ENCODE assay signal across 23 cellular contexts in the genomic region with DNA sequence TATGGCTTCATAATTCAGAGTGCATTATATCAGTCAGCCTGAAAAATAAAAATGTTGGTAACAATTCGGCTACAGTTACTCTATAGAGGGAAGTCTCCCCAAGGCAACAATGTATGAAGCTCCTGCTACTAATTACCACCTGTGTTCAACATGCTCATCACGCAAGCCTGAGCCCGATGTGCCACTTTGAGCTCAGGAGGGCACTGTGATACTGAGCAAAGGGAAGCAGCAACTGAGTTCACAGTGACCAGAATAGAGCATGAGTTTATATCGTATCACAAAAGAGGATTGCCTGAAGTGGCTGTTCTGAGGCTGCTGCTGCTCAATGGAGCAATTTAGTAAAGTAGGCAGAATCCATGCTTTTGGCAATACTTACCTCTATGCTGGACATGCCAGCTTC.
DNase-seq lines count a peak whose midpoint lies in the region; ATAC-seq, FAIRE-seq and TF ChIP-seq lines count a peak whose summit lies in the region.
"Had no signal": no experiment of that assay in that cellular context is flagged by ENCODE, and none has a peak within 500 bp of the region (broad histone marks: within the 10 kb centered on the region; RNA-seq: fewer than 3 reads in every experiment).

No MANE protein-coding gene starts in this region.

- no peak overlapping the region for H2AFZ ChIP-seq in SK-N-SH (ENCODE audit: low read depth)
- H2AFZ ChIP-seq: parathyroid adenoma had no signal

- H3K36me3 ChIP-seq in SK-N-SH (replicated peaks in 1 of 2; ENCODE audit: control insufficient read depth in 1 of 2, insufficient read depth in 2 of 2, low read length in 1 of 2) = no peaks in the 10 kb centered on the region
- no peaks in the 10 kb centered on the region for H3K36me3 ChIP-seq in kidney (ENCODE audit: control insufficient read depth in 1 of 2, insufficient read depth in 2 of 2, low read length in 2 of 2)
- H3K36me3 ChIP-seq: lower lobe of right lung, sigmoid colon had no signal

- DNase-seq in SK-N-SH (no peak), RPMI8226 (peak; percentile 4), midbrain (lab: John Stamatoyannopoulos, UW) (peak; percentile 40), kidney (no peak), cardiac septum (ENCODE audit: low spot score) (no peak)
- DNase-seq: activated CD8-positive, alpha-beta T cell treated with anti-CD3 and anti-CD28 coated beads for 36 hours; amniotic stem cell; CD4-positive, alpha-beta T cell; DMS153; islet precursor cell; lower lobe of right lung; naive thymus-derived CD8-positive, alpha-beta T cell; sigmoid colon; stimulated activated naive B cell treated with anti-CD40 and anti-IgM and Interleukin-4, amounts not matched to agents 10 μg/mL and 1 μg/mL and 100 μg/mL, for 72 hours; T1000 had no signal

- no peaks in the 10 kb centered on the region for H3K9me3 ChIP-seq in SK-N-SH
- H3K9me3 ChIP-seq in kidney (ENCODE audit: control insufficient read depth in 1 of 2, low read length in 2 of 2) = peaks cover 0 to 4% of the 10 kb centered on the region in 2 donors
- H3K9me3 ChIP-seq: lower lobe of right lung, sigmoid colon had no signal

- 86% methylated on average over 4 of the region's 4 CpGs for WGBS in SK-N-SH (ENCODE audit: low lambda C conversion rate)

- TF ChIP-seq RAD21 in SK-N-SH (IDR thresholded peaks at IDR 0.05; ENCODE audit: low read length) = peak; percentile 44

- CTCF ChIA-PET in SK-N-SH (lab: Yijun Ruan, JAX) = interaction anchor here (1.2 kb wide), 1 partner anchor 200 kb away, joined by 4 read pairs; no protein-coding TSS in a partner anchor

- ATAC-seq in SK-N-SH treated with all-trans-retinoic acid at 6 μM for 48 hours (no peak), HG02610 (IDR thresholded peaks at IDR 0.05; ENCODE audit: unreplicated experiment) (no peak), HG02938 (IDR thresholded peaks at IDR 0.05; ENCODE audit: unreplicated experiment) (no peak)
- ATAC-seq: activated CD8-positive, alpha-beta T cell treated with anti-CD3 and anti-CD28 coated beads for 36 hours; GM12878; lower lobe of right lung; naive thymus-derived CD8-positive, alpha-beta T cell; stimulated activated naive B cell treated with anti-CD40 and anti-IgM and Interleukin-4, amounts not matched to agents 10 μg/mL and 1 μg/mL and 100 μg/mL, for 72 hours had no signal

- TF ChIP-seq EP300 in SK-N-SH (IDR thresholded peaks at IDR 0.05; ENCODE audit: borderline replicate concordance in 1 of 2, low read depth in 1 of 2, low read length in 1 of 2) = no peak

- H3K4me1 ChIP-seq in SK-N-SH (ENCODE audit: control insufficient read depth in 1 of 2, insufficient read depth in 2 of 2, low read depth in 1 of 2, low read length in 1 of 2) (peaks cover 24 to 31% of the 10 kb centered on the region in 2 experiments; a peak in 3 of 4 replicates), kidney (ENCODE audit: control insufficient read depth in 1 of 2, insufficient read depth in 1 of 2, low read depth in 1 of 2, low read length in 2 of 2) (peaks cover 0 to 2% of the 10 kb centered on the region in 2 donors)
- H3K4me1 ChIP-seq: parathyroid adenoma, sigmoid colon had no signal

- no peak overlapping the region for H3K4me3 ChIP-seq in SK-N-SH (ENCODE audit: low read depth in 2 of 2, low read length in 1 of 2)
- no peak overlapping the region for H3K4me3 ChIP-seq in kidney (ENCODE audit: low read length in 2 of 2)
- H3K4me3 ChIP-seq: GM12878, lower lobe of right lung, sigmoid colon had no signal

- H3K27me3 ChIP-seq in SK-N-SH (ENCODE audit: insufficient read depth) = no peaks in the 10 kb centered on the region
- H3K27me3 ChIP-seq: sigmoid colon had no signal

- POLR2A ChIA-PET in SK-N-SH (lab: Yijun Ruan, JAX) = no interaction called here

- H3K27ac ChIP-seq in SK-N-SH (ENCODE audit: low read depth in 2 of 2, low read length in 1 of 2) (peak overlapping the region; percentile 89 to 94; a peak in 3 of 4 replicates), kidney (ENCODE audit: low read depth in 2 of 2, low read length in 2 of 2) (no peak overlapping the region)
- H3K27ac ChIP-seq: epithelial cell of prostate, KMS-11, lower lobe of right lung, parathyroid adenoma, sigmoid colon had no signal

- peaks cover 45% of the 10 kb centered on the region for H3F3A ChIP-seq in SK-N-SH (replicated peaks; ENCODE audit: insufficient read depth)

- no peak overlapping the region for H3K4me2 ChIP-seq in SK-N-SH
- H3K4me2 ChIP-seq: KMS-11 had no signal

- intact Hi-C loops in kidney (cut with DNase I) = no loop called here
- intact Hi-C loops in cardiac septum (cut with DNase I) = loop anchor here (10.0 kb wide), 1 partner anchor 198 kb away; a partner anchor contains a TSS

- FAIRE-seq in kidney (lab: Jason Lieb, UNC) = no peak
- FAIRE-seq: GM12878, GM19239 had no signal

- H3K9me2 ChIP-seq in SK-N-SH = no peaks in the 10 kb centered on the region

- no peaks in the 10 kb centered on the region for H3K79me2 ChIP-seq in SK-N-SH (ENCODE audit: insufficient read depth)
- H3K79me2 ChIP-seq: parathyroid adenoma had no signal

- no peak for TF ChIP-seq CTCF in SK-N-SH (IDR thresholded peaks at IDR 0.05)
- no peak for TF ChIP-seq CTCF in kidney (IDR thresholded peaks at IDR 0.05; ENCODE audit: borderline replicate concordance, extremely low read depth, insufficient read depth)

- H4K20me1 ChIP-seq in SK-N-SH (ENCODE audit: insufficient read depth) = no peaks in the 10 kb centered on the region

- H3K9ac ChIP-seq in SK-N-SH = no peak overlapping the region
- H3K9ac ChIP-seq in kidney (ENCODE audit: low read length in 2 of 2) = no peak overlapping the region
- H3K9ac ChIP-seq: KMS-11, parathyroid adenoma had no signal

TF ChIP-seq in SK-N-SH, 30 proteins besides CTCF, POLR2A, EP300 and RAD21 (continues in another document):
- TF ChIP-seq, protein P1, sequence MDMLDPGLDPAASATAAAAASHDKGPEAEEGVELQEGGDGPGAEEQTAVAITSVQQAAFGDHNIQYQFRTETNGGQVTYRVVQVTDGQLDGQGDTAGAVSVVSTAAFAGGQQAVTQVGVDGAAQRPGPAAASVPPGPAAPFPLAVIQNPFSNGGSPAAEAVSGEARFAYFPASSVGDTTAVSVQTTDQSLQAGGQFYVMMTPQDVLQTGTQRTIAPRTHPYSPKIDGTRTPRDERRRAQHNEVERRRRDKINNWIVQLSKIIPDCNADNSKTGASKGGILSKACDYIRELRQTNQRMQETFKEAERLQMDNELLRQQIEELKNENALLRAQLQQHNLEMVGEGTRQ (IDR thresholded peaks at IDR 0.05; ENCODE audit: borderline replicate concordance, low read depth, low read length) = no peak
- TF ChIP-seq SMC3 (IDR thresholded peaks at IDR 0.05; ENCODE audit: low read depth, low read length) (no peak), EZH2phosphoT487 (IDR thresholded peaks at IDR 0.05; ENCODE audit: borderline replicate concordance, low read depth) (no peak), NFIC (IDR thresholded peaks at IDR 0.05; ENCODE audit: borderline replicate concordance) (no peak), JUND (IDR thresholded peaks at IDR 0.05) (no peak), TCF12 (IDR thresholded peaks at IDR 0.05) (no peak), YY1 (IDR thresholded peaks at IDR 0.05; ENCODE audit: low read depth) (no peak)
- TF ChIP-seq, protein P2, sequence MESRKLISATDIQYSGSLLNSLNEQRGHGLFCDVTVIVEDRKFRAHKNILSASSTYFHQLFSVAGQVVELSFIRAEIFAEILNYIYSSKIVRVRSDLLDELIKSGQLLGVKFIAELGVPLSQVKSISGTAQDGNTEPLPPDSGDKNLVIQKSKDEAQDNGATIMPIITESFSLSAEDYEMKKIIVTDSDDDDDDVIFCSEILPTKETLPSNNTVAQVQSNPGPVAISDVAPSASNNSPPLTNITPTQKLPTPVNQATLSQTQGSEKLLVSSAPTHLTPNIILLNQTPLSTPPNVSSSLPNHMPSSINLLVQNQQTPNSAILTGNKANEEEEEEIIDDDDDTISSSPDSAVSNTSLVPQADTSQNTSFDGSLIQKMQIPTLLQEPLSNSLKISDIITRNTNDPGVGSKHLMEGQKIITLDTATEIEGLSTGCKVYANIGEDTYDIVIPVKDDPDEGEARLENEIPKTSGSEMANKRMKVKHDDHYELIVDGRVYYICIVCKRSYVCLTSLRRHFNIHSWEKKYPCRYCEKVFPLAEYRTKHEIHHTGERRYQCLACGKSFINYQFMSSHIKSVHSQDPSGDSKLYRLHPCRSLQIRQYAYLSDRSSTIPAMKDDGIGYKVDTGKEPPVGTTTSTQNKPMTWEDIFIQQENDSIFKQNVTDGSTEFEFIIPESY (IDR thresholded peaks at IDR 0.05; ENCODE audit: borderline replicate concordance, low read depth) = no peak

TF ChIP-seq in SK-N-SH treated with all-trans-retinoic acid at 6 μM for 48 hours, 23 proteins besides CTCF, POLR2A, EP300 and RAD21 (continues in another document):
- TF ChIP-seq RARB (CRISPR knock-in tag; IDR thresholded peaks at IDR 0.05) = no peak
- TF ChIP-seq BACH2 (CRISPR knock-in tag; IDR thresholded peaks at IDR 0.05; ENCODE audit: borderline replicate concordance) = no peak
- TF ChIP-seq, protein P3, sequence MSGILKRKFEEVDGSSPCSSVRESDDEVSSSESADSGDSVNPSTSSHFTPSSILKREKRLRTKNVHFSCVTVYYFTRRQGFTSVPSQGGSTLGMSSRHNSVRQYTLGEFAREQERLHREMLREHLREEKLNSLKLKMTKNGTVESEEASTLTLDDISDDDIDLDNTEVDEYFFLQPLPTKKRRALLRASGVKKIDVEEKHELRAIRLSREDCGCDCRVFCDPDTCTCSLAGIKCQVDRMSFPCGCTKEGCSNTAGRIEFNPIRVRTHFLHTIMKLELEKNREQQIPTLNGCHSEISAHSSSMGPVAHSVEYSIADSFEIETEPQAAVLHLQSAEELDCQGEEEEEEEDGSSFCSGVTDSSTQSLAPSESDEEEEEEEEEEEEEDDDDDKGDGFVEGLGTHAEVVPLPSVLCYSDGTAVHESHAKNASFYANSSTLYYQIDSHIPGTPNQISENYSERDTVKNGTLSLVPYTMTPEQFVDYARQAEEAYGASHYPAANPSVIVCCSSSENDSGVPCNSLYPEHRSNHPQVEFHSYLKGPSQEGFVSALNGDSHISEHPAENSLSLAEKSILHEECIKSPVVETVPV (CRISPR knock-in tag; IDR thresholded peaks at IDR 0.05) = no peak
- TF ChIP-seq GLIS3 (CRISPR knock-in tag; IDR thresholded peaks at IDR 0.05) = no peak

Comparison
In these comparisons a context has a peak if more than half of its experiments do, and no peak if none do; other contexts are left out.
1. DNase-seq: peak in RPMI8226 (single experiment) and midbrain (single experiment); none in SK-N-SH (single experiment), kidney (single experiment) and cardiac septum (single experiment).
2. H3K27ac ChIP-seq: peak in SK-N-SH (2 of 2); none in kidney (0 of 2).